ENCODE assay signal across 7 cellular contexts in genomic region chr7:1567893-1568292, GRCh38. TPM values are rescaled to one million over a fixed set of nuclear protein-coding genes. Genes with fewer than 3 reads are reported as not detected.
DNase-seq lines count a peak whose midpoint lies in the region.

No MANE protein-coding gene starts in this region.

- no peaks in the 10 kb centered on the region for H3K27me3 ChIP-seq in esophagus (ENCODE audit: control insufficient read depth in 1 of 2, insufficient read depth in 2 of 2, low read length in 2 of 2)

- peak overlapping the region; percentile 95 to 98 for H3K27ac ChIP-seq in esophagus (ENCODE audit: low read depth in 2 of 2, low read length in 1 of 2)

- WGBS in esophagus, 2 donors: 49 to 51% methylated on average over 13 of the region's 13 CpGs

- H3K9me3 ChIP-seq in esophagus (ENCODE audit: control insufficient read depth in 2 of 2, insufficient read depth in 1 of 2, low read depth in 1 of 2, low read length in 1 of 2): no peaks in the 10 kb centered on the region

- H3K4me1 ChIP-seq in esophagus (ENCODE audit: control insufficient read depth in 2 of 2, insufficient read depth in 2 of 2, low read length in 1 of 2): peaks cover 0 to 22% of the 10 kb centered on the region in 2 donors

- DNase-seq in ELR (ENCODE audit: low read depth) (peak; percentile 49), RPMI7951 (ENCODE audit: low read depth) (peak; percentile 92), skeletal muscle cell (ENCODE audit: low read depth) (peak; percentile 80), SIG-M5 treated with dmso at 0.1 percent for 504 hours (lab: John Stamatoyannopoulos, UW; ENCODE audit: unreplicated experiment) (no peak), NCI-H2107 (lab: John Stamatoyannopoulos, UW) (no peak)
- no peak for DNase-seq in activated CD4-positive, CD25-positive, alpha-beta regulatory T cell treated with anti-CD3 and anti-CD28 coated beads, Interleukin-2, amount 50 U/mL, for 72 hours

- peaks cover 0 to 4% of the 10 kb centered on the region in 2 donors for H3K36me3 ChIP-seq in esophagus (ENCODE audit: control insufficient read depth in 2 of 2, insufficient read depth in 2 of 2, low read length in 1 of 2)

- H3K4me3 ChIP-seq in esophagus (ENCODE audit: low read depth in 1 of 2, low read length in 2 of 2) (no peak overlapping the region), skeletal muscle cell (ENCODE audit: low read depth, low read length) (no peak overlapping the region)

RNA-seq across cellular contexts. Expression of gene PSMG3, which starts 1.9 kb away (rescaled TPM):
- total RNA-seq in RPMI7951 (2014; rRNA removed; shearing (Covaris generic)): 64.9 and 111 TPM in 2 replicates
- 10 to 100 TPM; 66.9 to 72.3 TPM for polyA plus RNA-seq in esophagus

RNA-seq across cellular contexts. Expression of gene TMEM184A, which starts 11.9 kb away (rescaled TPM):
- total RNA-seq in RPMI7951 (2014; rRNA removed; shearing (Covaris generic)): 0.10 TPM in 1 of 2 replicates, not detected in the other
- polyA plus RNA-seq in esophagus: 100 to 1,000 TPM in 1 of 2 donors, 10 to 100 TPM in 1; 80.2 to 187 TPM

RNA-seq across cellular contexts. Expression of gene MAFK, which starts 37.4 kb away (rescaled TPM):
- 4.4 and 12.0 TPM in 2 replicates for total RNA-seq in RPMI7951 (2014; rRNA removed; shearing (Covaris generic))
- polyA plus RNA-seq in esophagus: 10 to 100 TPM; 15.5 to 25.0 TPM

Comparison
In these comparisons a context has a peak if more than half of its experiments do, and no peak if none do; other contexts are left out.
1. DNase-seq: peak in ELR (single experiment), RPMI7951 (single experiment) and skeletal muscle cell (single experiment); none in SIG-M5 treated with dmso at 0.1 percent for 504 hours (single experiment), NCI-H2107 (single experiment) and activated CD4-positive, CD25-positive, alpha-beta regulatory T cell treated with anti-CD3 and anti-CD28 coated beads, Interleukin-2, amount 50 U/mL, for 72 hours (single experiment).